8 cellular contexts compared by ENCODE assay signal in genomic region chr1:67431156-67431765, GRCh38. TPM values are rescaled to one million over a fixed set of nuclear protein-coding genes. Genes with fewer than 3 reads are reported as not detected.
DNase-seq lines count a peak whose midpoint lies in the region; ATAC-seq lines count a peak whose summit lies in the region.

No MANE protein-coding gene starts in this region.

- DNase-seq in T-helper 1 cell = no peak
- DNase-seq in activated T-helper 1 cell treated with anti-CD3 and anti-CD28 coated beads, Interleukin-12 subunit alpha, Interleukin-12 subunit beta, Interleukin-2, Interleukin-4 antibody, amounts not matched to agents 30 ng/mL and 10 ng/mL and 1 ng/mL, durations not matched to agents 14 hours and 24 hours and 36 hours (ENCODE audit: low spot score) = no peak
- DNase-seq in immature natural killer cell = no peak
- no peak for DNase-seq in 8988T
- DNase-seq in LoVo (ENCODE audit: low spot score) = no peak

- H3K4me1 ChIP-seq in subcutaneous abdominal adipose tissue (ENCODE audit: control insufficient read depth in 5 of 5, insufficient read depth in 5 of 5, low read length in 5 of 5) = peaks cover 5 to 44% (median 38%) of the 10 kb centered on the region in 5 donors

- H3K27me3 ChIP-seq in subcutaneous abdominal adipose tissue (ENCODE audit: control insufficient read depth in 5 of 5, insufficient read depth in 4 of 5, low read length in 5 of 5) = no peaks in the 10 kb centered on the region

- no peaks in the 10 kb centered on the region for H3K9me3 ChIP-seq in subcutaneous abdominal adipose tissue (ENCODE audit: control insufficient read depth in 5 of 5, low read length in 5 of 5)

- H3K4me3 Mint-ChIP-seq in T-helper 1 cell treated with Interleukin-12 subunit alpha and Interleukin-12 subunit beta and Interleukin-4 antibody, amounts not matched to agents 30 μg/mL and 1 μg/mL, for 36 hours = peak overlapping the region; percentile 90
- peak overlapping the region; percentile 90 for H3K4me3 Mint-ChIP-seq in activated T-helper 1 cell treated with anti-CD3 and anti-CD28 coated beads, Interleukin-12 subunit alpha, Interleukin-12 subunit beta, Interleukin-2, Interleukin-4 antibody, amounts not matched to agents 30 ng/mL and 10 ng/mL and 1 ng/mL, durations not matched to agents 14 hours and 24 hours and 36 hours
- H3K4me3 Mint-ChIP-seq in immature natural killer cell = peak overlapping the region; percentile 90 to 97 (median 95)

- ATAC-seq in GM18907 (IDR thresholded peaks at IDR 0.05; ENCODE audit: unreplicated experiment) = no peak

- no peaks in the 10 kb centered on the region for H3K36me3 ChIP-seq in subcutaneous abdominal adipose tissue (ENCODE audit: control insufficient read depth in 5 of 5, insufficient read depth in 5 of 5, low read length in 5 of 5)

- no peaks in the 10 kb centered on the region for H3K9me3 Mint-ChIP-seq in T-helper 1 cell treated with Interleukin-12 subunit alpha and Interleukin-12 subunit beta and Interleukin-4 antibody, amounts not matched to agents 30 μg/mL and 1 μg/mL, for 36 hours
- H3K9me3 Mint-ChIP-seq in activated T-helper 1 cell treated with anti-CD3 and anti-CD28 coated beads, Interleukin-12 subunit alpha, Interleukin-12 subunit beta, Interleukin-2, Interleukin-4 antibody, amounts not matched to agents 30 ng/mL and 10 ng/mL and 1 ng/mL, durations not matched to agents 14 hours and 24 hours and 36 hours = no peaks in the 10 kb centered on the region
- peaks cover 0 to 2% (median 0%) of the 10 kb centered on the region in 6 donors for H3K9me3 Mint-ChIP-seq in immature natural killer cell

- H3K4me1 Mint-ChIP-seq in T-helper 1 cell treated with Interleukin-12 subunit alpha and Interleukin-12 subunit beta and Interleukin-4 antibody, amounts not matched to agents 30 μg/mL and 1 μg/mL, for 36 hours (ENCODE audit: low read depth) = peaks cover 38% of the 10 kb centered on the region
- H3K4me1 Mint-ChIP-seq in activated T-helper 1 cell treated with anti-CD3 and anti-CD28 coated beads, Interleukin-12 subunit alpha, Interleukin-12 subunit beta, Interleukin-2, Interleukin-4 antibody, amounts not matched to agents 30 ng/mL and 10 ng/mL and 1 ng/mL, durations not matched to agents 14 hours and 24 hours and 36 hours (ENCODE audit: low read depth) = peaks cover 55% of the 10 kb centered on the region
- peaks cover 43 to 48% of the 10 kb centered on the region in 2 donors for H3K4me1 Mint-ChIP-seq in immature natural killer cell

- H3K27ac Mint-ChIP-seq in T-helper 1 cell treated with Interleukin-12 subunit alpha and Interleukin-12 subunit beta and Interleukin-4 antibody, amounts not matched to agents 30 μg/mL and 1 μg/mL, for 36 hours = peak overlapping the region; percentile 94
- H3K27ac Mint-ChIP-seq in activated T-helper 1 cell treated with anti-CD3 and anti-CD28 coated beads, Interleukin-12 subunit alpha, Interleukin-12 subunit beta, Interleukin-2, Interleukin-4 antibody, amounts not matched to agents 30 ng/mL and 10 ng/mL and 1 ng/mL, durations not matched to agents 14 hours and 24 hours and 36 hours = peak overlapping the region; percentile 97
- peak overlapping the region; percentile 94 to 100 (median 98) for H3K27ac Mint-ChIP-seq in immature natural killer cell

- intact Hi-C loops in activated T-helper 1 cell treated with anti-CD3 and anti-CD28 coated beads, Interleukin-12 subunit alpha, Interleukin-12 subunit beta, Interleukin-2, Interleukin-4 antibody, amounts not matched to agents 30 ng/mL and 10 ng/mL and 1 ng/mL, durations not matched to agents 14 hours and 24 hours and 36 hours (cut with micrococcal nuclease) = loop anchor here (1.0 to 10.0 kb wide), 6 partner anchors 69 to 666 kb away; partner anchors contain the start of gene SLC35D1

- H3K4me3 ChIP-seq in subcutaneous abdominal adipose tissue (ENCODE audit: low read depth in 1 of 5, low read length in 5 of 5) = peak overlapping the region; percentile 81 to 96 (median 91)

- peak overlapping the region; percentile 72 to 97 (median 95) for H3K9ac ChIP-seq in subcutaneous abdominal adipose tissue (ENCODE audit: low read length in 5 of 5)

- H3K36me3 Mint-ChIP-seq in T-helper 1 cell treated with Interleukin-12 subunit alpha and Interleukin-12 subunit beta and Interleukin-4 antibody, amounts not matched to agents 30 μg/mL and 1 μg/mL, for 36 hours (ENCODE audit: low read depth) = peaks cover 28% of the 10 kb centered on the region
- H3K36me3 Mint-ChIP-seq in activated T-helper 1 cell treated with anti-CD3 and anti-CD28 coated beads, Interleukin-12 subunit alpha, Interleukin-12 subunit beta, Interleukin-2, Interleukin-4 antibody, amounts not matched to agents 30 ng/mL and 10 ng/mL and 1 ng/mL, durations not matched to agents 14 hours and 24 hours and 36 hours (ENCODE audit: low read depth) = peaks cover 32% of the 10 kb centered on the region
- peaks cover 0 to 7% (median 3%) of the 10 kb centered on the region in 3 donors for H3K36me3 Mint-ChIP-seq in immature natural killer cell

- H3K27me3 Mint-ChIP-seq in T-helper 1 cell treated with Interleukin-12 subunit alpha and Interleukin-12 subunit beta and Interleukin-4 antibody, amounts not matched to agents 30 μg/mL and 1 μg/mL, for 36 hours (ENCODE audit: low read depth) = no peaks in the 10 kb centered on the region
- no peaks in the 10 kb centered on the region for H3K27me3 Mint-ChIP-seq in activated T-helper 1 cell treated with anti-CD3 and anti-CD28 coated beads, Interleukin-12 subunit alpha, Interleukin-12 subunit beta, Interleukin-2, Interleukin-4 antibody, amounts not matched to agents 30 ng/mL and 10 ng/mL and 1 ng/mL, durations not matched to agents 14 hours and 24 hours and 36 hours (ENCODE audit: insufficient read depth)
- peaks cover 20 to 24% (median 21%) of the 10 kb centered on the region in 3 donors for H3K27me3 Mint-ChIP-seq in immature natural killer cell (ENCODE audit: low read depth in 3 of 3)

- peak overlapping the region; percentile 95 for H3K27ac ChIP-seq in subcutaneous abdominal adipose tissue (ENCODE audit: low read depth, low read length)

RNA-seq across cellular contexts. Expression of gene SERBP1, which starts 1.1 kb away (rescaled TPM):
- 585 and 603 TPM in 2 replicates for total RNA-seq in activated T-helper 1 cell treated with anti-CD3 and anti-CD28 coated beads, Interleukin-12 subunit alpha, Interleukin-12 subunit beta, Interleukin-2, Interleukin-4 antibody, amounts not matched to agents 30 ng/mL and 10 ng/mL and 1 ng/mL, durations not matched to agents 14 hours and 24 hours and 36 hours
- 100 to 1,000 TPM in 2 of 3 donors, 10 to 100 TPM in 1; 92.1 to 162 (median 125) TPM for polyA plus RNA-seq in immature natural killer cell
